ENCODE assay signal across 23 cellular contexts in the genomic region with DNA sequence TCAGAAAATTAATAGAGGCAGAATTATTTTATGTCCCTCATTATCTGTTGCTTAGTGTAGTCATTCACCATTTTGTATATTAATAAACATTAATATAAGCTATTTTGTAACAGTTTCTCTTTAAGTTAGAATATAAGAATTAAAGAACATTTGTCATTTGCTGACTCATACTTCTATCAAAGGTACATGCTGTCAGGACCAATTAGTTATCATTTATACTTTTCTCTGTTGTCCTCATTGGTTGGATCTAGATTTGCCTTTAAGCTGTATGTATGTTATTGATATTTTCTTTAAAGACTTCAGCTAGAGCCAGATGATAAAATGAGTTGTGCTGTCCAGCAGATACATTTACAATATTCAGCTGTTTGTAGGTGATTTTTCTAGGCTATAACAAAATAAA.
DNase-seq lines count a peak whose midpoint lies in the region; ATAC-seq, FAIRE-seq and TF ChIP-seq lines count a peak whose summit lies in the region.
"Had no signal": no experiment of that assay in that cellular context is flagged by ENCODE, and none has a peak within 500 bp of the region (broad histone marks: within the 10 kb centered on the region; RNA-seq: fewer than 3 reads in every experiment).

No MANE protein-coding gene starts in this region.

- H3K27me3 ChIP-seq in SK-N-SH (ENCODE audit: insufficient read depth) = no peaks in the 10 kb centered on the region
- no peaks in the 10 kb centered on the region for H3K27me3 ChIP-seq in Karpas-422 (ENCODE audit: low read length)
- no peaks in the 10 kb centered on the region for H3K27me3 ChIP-seq in K562 (ENCODE audit: control insufficient read depth in 2 of 2, insufficient read depth in 2 of 2, low read length in 2 of 2)
- no peaks in the 10 kb centered on the region for H3K27me3 ChIP-seq in ovary
- H3K27me3 ChIP-seq: BE2C; BLaER1 treated with 17β-estradiol and CSF1 and Interleukin-3, amounts not matched to agents 10 nM and 100 nM had no signal

- TF ChIP-seq CTCF in SK-N-SH (IDR thresholded peaks at IDR 0.05) (no peak), K562 (IDR thresholded peaks at IDR 0.05 in 2 of 3, conservative IDR thresholded peaks at IDR 0.05 in 1 of 3; ENCODE audit: insufficient read depth in 2 of 3, low read depth in 1 of 3, low read length in 3 of 3) (no peak), ovary (IDR thresholded peaks at IDR 0.05) (no peak)

- H3K9me1 ChIP-seq in K562 (ENCODE audit: control insufficient read depth, insufficient read depth, low read length) = no peaks in the 10 kb centered on the region

- H3K9ac ChIP-seq in SK-N-SH (no peak overlapping the region), Karpas-422 (ENCODE audit: low read length) (peak overlapping the region; percentile 33), K562 (ENCODE audit: insufficient read depth in 1 of 2, low read depth in 2 of 2, low read length in 2 of 2) (no peak overlapping the region)
- H3K9ac ChIP-seq: BLaER1 treated with 17β-estradiol and CSF1 and Interleukin-3, amounts not matched to agents 10 nM and 100 nM had no signal

- ATAC-seq in SK-N-SH treated with all-trans-retinoic acid at 6 μM for 48 hours (no peak), K562 (no peak), HG03108 (IDR thresholded peaks at IDR 0.05; ENCODE audit: unreplicated experiment) (no peak)

- in situ Hi-C loops in K562 (cut with MboI) = no loop called here

- H3K4me3 ChIP-seq in SK-N-SH (ENCODE audit: low read depth in 2 of 2, low read length in 1 of 2) (no peak overlapping the region), Karpas-422 (ENCODE audit: low read length) (peak overlapping the region; percentile 48), K562 (no peak overlapping the region), ovary (no peak overlapping the region)
- H3K4me3 ChIP-seq: BLaER1 treated with 17β-estradiol and CSF1 and Interleukin-3, amounts not matched to agents 10 nM and 100 nM; HAP-1 had no signal

- H3K27ac ChIP-seq in SK-N-SH (ENCODE audit: low read depth in 2 of 2, low read length in 1 of 2) (peak overlapping the region in 1 of 2 experiments; percentile 98; a peak in 2 of 4 replicates), Karpas-422 (ENCODE audit: low read length) (peak overlapping the region; percentile 90), K562 (ENCODE audit: extremely low read depth, low read depth, low read length) (no peak overlapping the region), ovary (no peak overlapping the region)
- H3K27ac ChIP-seq: 22Rv1; BLaER1 treated with 17β-estradiol and CSF1 and Interleukin-3, amounts not matched to agents 10 nM and 100 nM had no signal

- no peak overlapping the region for H2AFZ ChIP-seq in SK-N-SH (ENCODE audit: low read depth)
- H2AFZ ChIP-seq in Karpas-422 (ENCODE audit: low read length) = no peak overlapping the region
- no peak overlapping the region for H2AFZ ChIP-seq in K562 (ENCODE audit: low read depth, low read length)

- H3K4me1 ChIP-seq in SK-N-SH (ENCODE audit: control insufficient read depth in 1 of 2, insufficient read depth in 2 of 2, low read depth in 1 of 2, low read length in 1 of 2) (peaks cover 0 to 17% of the 10 kb centered on the region in 2 experiments; a peak in 2 of 4 replicates), Karpas-422 (ENCODE audit: low read length) (peaks cover 56% of the 10 kb centered on the region), K562 (replicated peaks in 1 of 2; ENCODE audit: control insufficient read depth in 2 of 2, insufficient read depth in 2 of 2, low read length in 2 of 2) (no peaks in the 10 kb centered on the region), ovary (ENCODE audit: insufficient read depth) (no peaks in the 10 kb centered on the region)
- H3K4me1 ChIP-seq: BLaER1 treated with 17β-estradiol and CSF1 and Interleukin-3, amounts not matched to agents 10 nM and 100 nM had no signal

- no peak for TF ChIP-seq EP300 in SK-N-SH (IDR thresholded peaks at IDR 0.05; ENCODE audit: borderline replicate concordance in 1 of 2, low read depth in 1 of 2, low read length in 1 of 2)
- no peak for TF ChIP-seq EP300 in K562 (IDR thresholded peaks at IDR 0.05; ENCODE audit: low read length)
- no peak for TF ChIP-seq EP300 in ovary (IDR thresholded peaks at IDR 0.05)

- BruUV-seq in K562 (replicated peaks; lab: Mats Ljungman, UMichigan) = no TSS peak

- intact Hi-C loops in K562 (cut with micrococcal nuclease) (no loop called here), ovary (cut with DNase I) (no loop called here)

- H3K4me2 ChIP-seq in SK-N-SH = no peak overlapping the region
- peak overlapping the region; percentile 70 for H3K4me2 ChIP-seq in Karpas-422 (ENCODE audit: low read depth, low read length, poor library complexity, severe bottlenecking)
- no peak overlapping the region for H3K4me2 ChIP-seq in K562 (ENCODE audit: insufficient read depth, low read length)
- H3K4me2 ChIP-seq: BLaER1 treated with 17β-estradiol and CSF1 and Interleukin-3, amounts not matched to agents 10 nM and 100 nM had no signal

- H3K9me2 ChIP-seq in SK-N-SH = no peaks in the 10 kb centered on the region
- no peaks in the 10 kb centered on the region for H3K9me2 ChIP-seq in Karpas-422 (replicated peaks; ENCODE audit: insufficient read depth, low read length)

- TF ChIP-seq POLR2A in K562 (conservative IDR thresholded peaks at IDR 0.05) (no peak), ovary (IDR thresholded peaks at IDR 0.05) (no peak)

- CTCF ChIA-PET in SK-N-SH (lab: Yijun Ruan, JAX) = interaction anchor here (0.7 to 3.0 kb wide), 3 partner anchors 87 to 242 kb away, joined by 3 to 11 read pairs (median 3); a partner anchor contains a TSS
- CTCF ChIA-PET in K562 (lab: Yijun Ruan, JAX; ENCODE audit: low intra/inter-chr PET ratio) = no interaction called here

- FAIRE-seq in K562 (lab: Jason Lieb, UNC) = no peak
- FAIRE-seq: A204.1, GM12891, GM18507, H54 had no signal

- no peak for DNase-seq in SK-N-SH
- peak; percentile 59 for DNase-seq in Karpas-422
- no peak for DNase-seq in K562 (ENCODE audit: extremely low read depth in 1 of 4, low spot score in 3 of 4)
- DNase-seq in foreskin melanocyte = no peak
- DNase-seq in ovary = no peak
- DNase-seq in SIG-M5 treated with dmso at 0.1 percent for 504 hours (lab: John Stamatoyannopoulos, UW; ENCODE audit: unreplicated experiment) = no peak
- DNase-seq: ACHN; AML-193; CD4-positive, alpha-beta T cell; CD8-positive, alpha-beta memory T cell; DMS53; GF-D8; GOT3 had no signal

- peaks cover 3% of the 10 kb centered on the region for H3F3A ChIP-seq in SK-N-SH (replicated peaks; ENCODE audit: insufficient read depth)

- POLR2A ChIA-PET in SK-N-SH (lab: Yijun Ruan, JAX) = interaction anchor here (0.8 kb wide), 1 partner anchor 292 kb away, joined by 3 read pairs; a partner anchor contains a TSS
- POLR2A ChIA-PET in K562 (lab: Yijun Ruan, JAX) = interaction anchor here (0.6 kb wide), 1 partner anchor 326 kb away, joined by 3 read pairs; no protein-coding TSS in a partner anchor

- no peaks in the 10 kb centered on the region for H4K20me1 ChIP-seq in SK-N-SH (ENCODE audit: insufficient read depth)
- H4K20me1 ChIP-seq in Karpas-422 (ENCODE audit: insufficient read depth, low read depth, low read length) = no peaks in the 10 kb centered on the region
- H4K20me1 ChIP-seq in K562 (replicated peaks; ENCODE audit: control insufficient read depth, insufficient read depth, low read length) = no peaks in the 10 kb centered on the region
- H4K20me1 ChIP-seq: BLaER1 treated with 17β-estradiol and CSF1 and Interleukin-3, amounts not matched to agents 10 nM and 100 nM had no signal

- no peak for TF ChIP-seq RAD21 in SK-N-SH (IDR thresholded peaks at IDR 0.05; ENCODE audit: low read length)
- no peak for TF ChIP-seq RAD21 in K562 (CRISPR knock-in tag; conservative IDR thresholded peaks at IDR 0.05 in 1 of 2, IDR thresholded peaks at IDR 0.05 in 1 of 2)

- H3K36me3 ChIP-seq in SK-N-SH (replicated peaks in 1 of 2; ENCODE audit: control insufficient read depth in 1 of 2, insufficient read depth in 2 of 2, low read length in 1 of 2) (no peaks in the 10 kb centered on the region), Karpas-422 (ENCODE audit: insufficient read depth, low read length) (no peaks in the 10 kb centered on the region), K562 (ENCODE audit: control insufficient read depth, insufficient read depth, low read length) (no peaks in the 10 kb centered on the region), ovary (no peaks in the 10 kb centered on the region)
- H3K36me3 ChIP-seq: BE2C; BLaER1 treated with 17β-estradiol and CSF1 and Interleukin-3, amounts not matched to agents 10 nM and 100 nM; HAP-1 had no signal

- H3K79me2 ChIP-seq in SK-N-SH (ENCODE audit: insufficient read depth) (no peaks in the 10 kb centered on the region), Karpas-422 (ENCODE audit: low read length) (peaks cover 26% of the 10 kb centered on the region), K562 (ENCODE audit: control insufficient read depth, insufficient read depth, low read length) (no peaks in the 10 kb centered on the region)

- no peaks in the 10 kb centered on the region for H3K9me3 ChIP-seq in SK-N-SH
- no peaks in the 10 kb centered on the region for H3K9me3 ChIP-seq in Karpas-422 (ENCODE audit: low read length)
- no peaks in the 10 kb centered on the region for H3K9me3 ChIP-seq in K562 (replicated peaks; ENCODE audit: control insufficient read depth, insufficient read depth, low read depth, low read length)
- no peaks in the 10 kb centered on the region for H3K9me3 ChIP-seq in ovary
- H3K9me3 ChIP-seq: BE2C; BLaER1 treated with 17β-estradiol and CSF1 and Interleukin-3, amounts not matched to agents 10 nM and 100 nM; HAP-1 had no signal

TF ChIP-seq in SK-N-SH, 30 proteins besides CTCF, POLR2A, EP300 and RAD21 (continues in another document):
- TF ChIP-seq NRF1 (IDR thresholded peaks at IDR 0.05; ENCODE audit: low read depth, low read length) (no peak), GATA2 (CRISPR knock-in tag; IDR thresholded peaks at IDR 0.05) (no peak), JUND (IDR thresholded peaks at IDR 0.05) (0 out of 2 replicates have a peak, but pooled peaks have one; percentile 15)

TF ChIP-seq in SK-N-SH treated with all-trans-retinoic acid at 6 μM for 48 hours, 23 proteins besides CTCF, POLR2A, EP300 and RAD21 (continues in another document):
- no peak for TF ChIP-seq OSR1 (CRISPR knock-in tag; IDR thresholded peaks at IDR 0.05)
- TF ChIP-seq ISL1 (CRISPR knock-in tag; IDR thresholded peaks at IDR 0.05) = no peak
- TF ChIP-seq ZNF565 (CRISPR knock-in tag; conservative IDR thresholded peaks at IDR 0.05; ENCODE audit: low read depth) = no peak
- TF ChIP-seq GLIS3 (CRISPR knock-in tag; IDR thresholded peaks at IDR 0.05) = no peak

TF ChIP-seq in K562, 482 proteins besides CTCF, POLR2A, EP300 and RAD21 (continues in another document):
- TF ChIP-seq, protein P1, sequence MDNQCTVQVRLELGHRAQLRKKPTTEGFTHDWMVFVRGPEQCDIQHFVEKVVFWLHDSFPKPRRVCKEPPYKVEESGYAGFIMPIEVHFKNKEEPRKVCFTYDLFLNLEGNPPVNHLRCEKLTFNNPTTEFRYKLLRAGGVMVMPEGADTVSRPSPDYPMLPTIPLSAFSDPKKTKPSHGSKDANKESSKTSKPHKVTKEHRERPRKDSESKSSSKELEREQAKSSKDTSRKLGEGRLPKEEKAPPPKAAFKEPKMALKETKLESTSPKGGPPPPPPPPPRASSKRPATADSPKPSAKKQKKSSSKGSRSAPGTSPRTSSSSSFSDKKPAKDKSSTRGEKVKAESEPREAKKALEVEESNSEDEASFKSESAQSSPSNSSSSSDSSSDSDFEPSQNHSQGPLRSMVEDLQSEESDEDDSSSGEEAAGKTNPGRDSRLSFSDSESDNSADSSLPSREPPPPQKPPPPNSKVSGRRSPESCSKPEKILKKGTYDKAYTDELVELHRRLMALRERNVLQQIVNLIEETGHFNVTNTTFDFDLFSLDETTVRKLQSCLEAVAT (IDR thresholded peaks at IDR 0.05) = no peak
